Comparison of ENCODE assay signal across 1 cellular context in the genomic region with DNA sequence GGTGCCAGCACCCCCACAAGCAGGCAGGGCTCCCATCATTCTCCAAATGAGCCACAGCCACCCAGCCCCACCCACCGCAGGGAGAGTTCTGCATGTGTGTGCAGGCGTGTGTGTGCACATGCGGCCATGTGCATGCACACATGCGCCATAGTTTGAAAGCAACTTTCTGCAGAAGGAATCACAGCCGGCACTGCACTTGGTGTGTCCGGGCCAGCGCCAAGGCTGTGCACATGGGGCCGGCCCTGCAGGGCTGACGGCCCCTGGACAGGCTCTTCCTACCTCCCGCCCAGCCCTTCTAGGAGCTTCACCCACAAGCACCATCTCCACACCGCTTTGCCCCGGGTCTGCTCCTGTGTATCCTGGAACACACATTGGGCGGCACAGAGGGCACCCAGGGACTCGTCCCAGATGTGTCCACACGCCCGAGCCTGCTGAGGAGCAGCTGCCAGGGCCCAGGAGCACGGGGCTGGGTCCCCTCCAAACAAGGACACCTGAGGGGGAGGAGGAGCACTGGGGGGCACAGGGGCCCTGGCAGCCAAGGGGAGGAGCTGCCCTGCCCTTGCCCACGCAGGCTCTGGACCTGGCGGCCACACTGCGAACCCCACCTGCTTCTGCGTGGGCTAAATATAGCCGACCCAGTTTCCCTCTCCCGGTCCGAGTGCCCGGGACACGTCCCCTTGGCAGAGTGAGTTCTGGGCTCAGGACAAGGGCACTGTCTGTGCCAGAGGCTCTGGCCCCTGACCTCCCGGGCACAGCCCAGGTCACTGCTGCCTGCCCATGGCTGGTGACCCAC.
TF ChIP-seq lines count a peak whose summit lies in the region.

No MANE protein-coding gene starts in this region.

TF ChIP-seq in GM23338, 12 proteins besides CTCF, POLR2A, EP300 and RAD21:
- TF ChIP-seq, protein P1, sequence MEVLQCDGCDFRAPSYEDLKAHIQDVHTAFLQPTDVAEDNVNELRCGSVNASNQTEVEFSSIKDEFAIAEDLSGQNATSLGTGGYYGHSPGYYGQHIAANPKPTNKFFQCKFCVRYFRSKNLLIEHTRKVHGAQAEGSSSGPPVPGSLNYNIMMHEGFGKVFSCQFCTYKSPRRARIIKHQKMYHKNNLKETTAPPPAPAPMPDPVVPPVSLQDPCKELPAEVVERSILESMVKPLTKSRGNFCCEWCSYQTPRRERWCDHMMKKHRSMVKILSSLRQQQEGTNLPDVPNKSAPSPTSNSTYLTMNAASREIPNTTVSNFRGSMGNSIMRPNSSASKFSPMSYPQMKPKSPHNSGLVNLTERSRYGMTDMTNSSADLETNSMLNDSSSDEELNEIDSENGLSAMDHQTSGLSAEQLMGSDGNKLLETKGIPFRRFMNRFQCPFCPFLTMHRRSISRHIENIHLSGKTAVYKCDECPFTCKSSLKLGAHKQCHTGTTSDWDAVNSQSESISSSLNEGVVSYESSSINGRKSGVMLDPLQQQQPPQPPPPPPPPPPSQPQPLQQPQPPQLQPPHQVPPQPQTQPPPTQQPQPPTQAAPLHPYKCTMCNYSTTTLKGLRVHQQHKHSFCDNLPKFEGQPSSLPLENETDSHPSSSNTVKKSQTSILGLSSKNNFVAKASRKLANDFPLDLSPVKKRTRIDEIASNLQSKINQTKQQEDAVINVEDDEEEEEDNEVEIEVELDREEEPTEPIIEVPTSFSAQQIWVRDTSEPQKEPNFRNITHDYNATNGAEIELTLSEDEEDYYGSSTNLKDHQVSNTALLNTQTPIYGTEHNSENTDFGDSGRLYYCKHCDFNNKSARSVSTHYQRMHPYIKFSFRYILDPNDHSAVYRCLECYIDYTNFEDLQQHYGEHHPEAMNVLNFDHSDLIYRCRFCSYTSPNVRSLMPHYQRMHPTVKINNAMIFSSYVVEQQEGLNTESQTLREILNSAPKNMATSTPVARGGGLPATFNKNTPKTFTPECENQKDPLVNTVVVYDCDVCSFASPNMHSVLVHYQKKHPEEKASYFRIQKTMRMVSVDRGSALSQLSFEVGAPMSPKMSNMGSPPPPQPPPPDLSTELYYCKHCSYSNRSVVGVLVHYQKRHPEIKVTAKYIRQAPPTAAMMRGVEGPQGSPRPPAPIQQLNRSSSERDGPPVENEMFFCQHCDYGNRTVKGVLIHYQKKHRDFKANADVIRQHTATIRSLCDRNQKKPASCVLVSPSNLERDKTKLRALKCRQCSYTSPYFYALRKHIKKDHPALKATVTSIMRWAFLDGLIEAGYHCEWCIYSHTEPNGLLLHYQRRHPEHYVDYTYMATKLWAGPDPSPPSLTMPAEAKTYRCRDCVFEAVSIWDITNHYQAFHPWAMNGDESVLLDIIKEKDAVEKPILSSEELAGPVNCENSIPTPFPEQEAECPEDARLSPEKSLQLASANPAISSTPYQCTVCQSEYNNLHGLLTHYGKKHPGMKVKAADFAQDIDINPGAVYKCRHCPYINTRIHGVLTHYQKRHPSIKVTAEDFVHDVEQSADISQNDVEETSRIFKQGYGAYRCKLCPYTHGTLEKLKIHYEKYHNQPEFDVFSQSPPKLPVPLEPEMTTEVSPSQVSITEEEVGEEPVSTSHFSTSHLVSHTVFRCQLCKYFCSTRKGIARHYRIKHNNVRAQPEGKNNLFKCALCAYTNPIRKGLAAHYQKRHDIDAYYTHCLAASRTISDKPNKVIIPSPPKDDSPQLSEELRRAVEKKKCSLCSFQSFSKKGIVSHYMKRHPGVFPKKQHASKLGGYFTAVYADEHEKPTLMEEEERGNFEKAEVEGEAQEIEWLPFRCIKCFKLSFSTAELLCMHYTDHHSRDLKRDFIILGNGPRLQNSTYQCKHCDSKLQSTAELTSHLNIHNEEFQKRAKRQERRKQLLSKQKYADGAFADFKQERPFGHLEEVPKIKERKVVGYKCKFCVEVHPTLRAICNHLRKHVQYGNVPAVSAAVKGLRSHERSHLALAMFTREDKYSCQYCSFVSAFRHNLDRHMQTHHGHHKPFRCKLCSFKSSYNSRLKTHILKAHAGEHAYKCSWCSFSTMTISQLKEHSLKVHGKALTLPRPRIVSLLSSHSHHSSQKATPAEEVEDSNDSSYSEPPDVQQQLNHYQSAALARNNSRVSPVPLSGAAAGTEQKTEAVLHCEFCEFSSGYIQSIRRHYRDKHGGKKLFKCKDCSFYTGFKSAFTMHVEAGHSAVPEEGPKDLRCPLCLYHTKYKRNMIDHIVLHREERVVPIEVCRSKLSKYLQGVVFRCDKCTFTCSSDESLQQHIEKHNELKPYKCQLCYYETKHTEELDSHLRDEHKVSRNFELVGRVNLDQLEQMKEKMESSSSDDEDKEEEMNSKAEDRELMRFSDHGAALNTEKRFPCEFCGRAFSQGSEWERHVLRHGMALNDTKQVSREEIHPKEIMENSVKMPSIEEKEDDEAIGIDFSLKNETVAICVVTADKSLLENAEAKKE (CRISPR knock-in tag; IDR thresholded peaks at IDR 0.05): no peak
- TF ChIP-seq POLR2AphosphoS5 (IDR thresholded peaks at IDR 0.05; ENCODE audit: low read depth) (no peak; the same call in 1 of the 2 replicates), ZNF114 (CRISPR knock-in tag; IDR thresholded peaks at IDR 0.05) (no peak), EZH2phosphoT487 (IDR thresholded peaks at IDR 0.05; ENCODE audit: unreplicated experiment) (no peak), EZH2 (IDR thresholded peaks at IDR 0.05; ENCODE audit: low read depth, unreplicated experiment) (no peak), ZNF331 (CRISPR knock-in tag; IDR thresholded peaks at IDR 0.05; ENCODE audit: low read depth) (no peak), NANOG (IDR thresholded peaks at IDR 0.05; ENCODE audit: borderline replicate concordance) (no peak), STAT1 (IDR thresholded peaks at IDR 0.05; ENCODE audit: unreplicated experiment) (no peak)
